22 cellular contexts compared by ENCODE assay signal in genomic region chr5:181236954-181237641, GRCh38. TPM values are rescaled to one million over a fixed set of nuclear protein-coding genes. Genes with fewer than 3 reads are reported as not detected.
DNase-seq lines count a peak whose midpoint lies in the region; ATAC-seq and TF ChIP-seq lines count a peak whose summit lies in the region.
"Had no signal": no experiment of that assay in that cellular context is flagged by ENCODE, and none has a peak within 500 bp of the region (broad histone marks: within the 10 kb centered on the region; RNA-seq: fewer than 3 reads in every experiment).

No MANE protein-coding gene starts in this region.

- H3K4me3 Mint-ChIP-seq in activated naive CD4-positive, alpha-beta T cell treated with anti-CD3 and anti-CD28 coated beads, Interleukin-2, amount 10 ng/mL, durations not matched to agents 7 days and 5 days = no peak overlapping the region
- H3K4me3 Mint-ChIP-seq in chondrocyte (ENCODE audit: unreplicated experiment) = no peak overlapping the region
- no peak overlapping the region for H3K4me3 Mint-ChIP-seq in stimulated activated naive B cell treated with anti-CD40 and anti-IgM and Interleukin-4, amounts not matched to agents 10 μg/mL and 1 μg/mL and 100 μg/mL, for 72 hours

- no peaks in the 10 kb centered on the region for H3K27me3 Mint-ChIP-seq in activated naive CD4-positive, alpha-beta T cell treated with anti-CD3 and anti-CD28 coated beads, Interleukin-2, amount 10 ng/mL, durations not matched to agents 7 days and 5 days
- H3K27me3 Mint-ChIP-seq in chondrocyte (ENCODE audit: low read depth) = no peaks in the 10 kb centered on the region
- no peaks in the 10 kb centered on the region for H3K27me3 Mint-ChIP-seq in stimulated activated naive B cell treated with anti-CD40 and anti-IgM and Interleukin-4, amounts not matched to agents 10 μg/mL and 1 μg/mL and 100 μg/mL, for 72 hours

- H3K27ac ChIP-seq in RWPE1 = peak overlapping the region; percentile 44
- H3K27ac ChIP-seq: breast epithelium, C4-2B, heart right ventricle, KMS-11 had no signal

- DNase-seq in activated naive CD4-positive, alpha-beta T cell treated with anti-CD3 and anti-CD28 coated beads, Interleukin-2, amount 10 ng/mL, durations not matched to agents 7 days and 5 days = no peak
- DNase-seq in activated naive CD4-positive, alpha-beta T cell treated with Interleukin-2 at 50 U/mL for 16 hours = no peak
- no peak for DNase-seq in RWPE1 (ENCODE audit: low spot score)
- no peak for DNase-seq in chondrocyte (ENCODE audit: low spot score)
- DNase-seq in stimulated activated naive B cell treated with anti-CD40 and anti-IgM and Interleukin-4, amounts not matched to agents 10 μg/mL and 1 μg/mL and 100 μg/mL, for 72 hours = no peak
- no peak for DNase-seq in NCI-H2029 treated with DMSO at 0.1 percent for 48 hours (lab: John Stamatoyannopoulos, UW)
- no peak for DNase-seq in D341Med (ENCODE audit: low spot score)
- DNase-seq in NCI-H510A (lab: John Stamatoyannopoulos, UW) = no peak
- DNase-seq: activated T-cell treated with anti-CD3 and anti-CD28 coated beads, Interleukin-2, amount 50 U/mL, for 4 hours; cortex of kidney; GDM1; heart right ventricle; NCI-H1048; NCI-H1930; NCI-H345; nucleus accumbens; SIG-M5; stimulated activated CD4-positive, alpha-beta T cell treated with anti-CD3 and anti-CD28 coated beads, Interleukin-4, amount 100 ng/mL, for 4 hours had no signal

- POLR2A ChIA-PET in RWPE1 (lab: Yijun Ruan, JAX; ENCODE audit: low non-redundant PET) = interaction anchor here (1.0 kb wide), 1 partner anchor 13 kb away, joined by 6 read pairs; the partner anchor contains the start of gene TRIM41

- no peaks in the 10 kb centered on the region for H3K9me3 Mint-ChIP-seq in activated naive CD4-positive, alpha-beta T cell treated with anti-CD3 and anti-CD28 coated beads, Interleukin-2, amount 10 ng/mL, durations not matched to agents 7 days and 5 days
- no peaks in the 10 kb centered on the region for H3K9me3 Mint-ChIP-seq in chondrocyte (ENCODE audit: low read depth)
- no peaks in the 10 kb centered on the region for H3K9me3 Mint-ChIP-seq in stimulated activated naive B cell treated with anti-CD40 and anti-IgM and Interleukin-4, amounts not matched to agents 10 μg/mL and 1 μg/mL and 100 μg/mL, for 72 hours
- H3K9me3 Mint-ChIP-seq: activated T-cell treated with anti-CD3 and anti-CD28 coated beads, Interleukin-2, amount 50 U/mL, for 4 hours had no signal

- ATAC-seq in stimulated activated naive B cell treated with anti-CD40 and anti-IgM and Interleukin-4, amounts not matched to agents 10 μg/mL and 1 μg/mL and 100 μg/mL, for 72 hours (replicated peaks) = no peak
- ATAC-seq: activated T-cell treated with anti-CD3 and anti-CD28 coated beads, Interleukin-2, amount 50 U/mL, for 4 hours; heart right ventricle; left lobe of liver had no signal

- TF ChIP-seq CTCF in RWPE1 (conservative IDR thresholded peaks at IDR 0.05; ENCODE audit: low read depth) (no peak), chondrocyte (IDR thresholded peaks at IDR 0.05) (no peak)

- peak overlapping the region; percentile 37 for H3K27ac Mint-ChIP-seq in activated naive CD4-positive, alpha-beta T cell treated with anti-CD3 and anti-CD28 coated beads, Interleukin-2, amount 10 ng/mL, durations not matched to agents 7 days and 5 days
- peak overlapping the region; percentile 38 for H3K27ac Mint-ChIP-seq in chondrocyte (ENCODE audit: unreplicated experiment)
- H3K27ac Mint-ChIP-seq in stimulated activated naive B cell treated with anti-CD40 and anti-IgM and Interleukin-4, amounts not matched to agents 10 μg/mL and 1 μg/mL and 100 μg/mL, for 72 hours = peak overlapping the region; percentile 31

- H3K36me3 Mint-ChIP-seq in activated naive CD4-positive, alpha-beta T cell treated with anti-CD3 and anti-CD28 coated beads, Interleukin-2, amount 10 ng/mL, durations not matched to agents 7 days and 5 days = peaks cover 81% of the 10 kb centered on the region
- peaks cover 44% of the 10 kb centered on the region for H3K36me3 Mint-ChIP-seq in chondrocyte (ENCODE audit: low read depth)
- peaks cover 51 to 78% of the 10 kb centered on the region in 2 donors for H3K36me3 Mint-ChIP-seq in stimulated activated naive B cell treated with anti-CD40 and anti-IgM and Interleukin-4, amounts not matched to agents 10 μg/mL and 1 μg/mL and 100 μg/mL, for 72 hours

- peaks cover 47% of the 10 kb centered on the region for H3K4me1 Mint-ChIP-seq in activated naive CD4-positive, alpha-beta T cell treated with anti-CD3 and anti-CD28 coated beads, Interleukin-2, amount 10 ng/mL, durations not matched to agents 7 days and 5 days
- peaks cover 33% of the 10 kb centered on the region for H3K4me1 Mint-ChIP-seq in chondrocyte (ENCODE audit: low read depth)
- H3K4me1 Mint-ChIP-seq in stimulated activated naive B cell treated with anti-CD40 and anti-IgM and Interleukin-4, amounts not matched to agents 10 μg/mL and 1 μg/mL and 100 μg/mL, for 72 hours = peaks cover 16 to 54% of the 10 kb centered on the region in 2 donors

- CTCF ChIA-PET in activated naive CD4-positive, alpha-beta T cell treated with anti-CD3 and anti-CD28 coated beads, Interleukin-2, amount 10 ng/mL, durations not matched to agents 7 days and 5 days (lab: Charles Lee) = no interaction called here
- CTCF ChIA-PET in RWPE1 (lab: Yijun Ruan, JAX) = interaction anchor here (0.7 kb wide), 1 partner anchor 52 kb away, joined by 6 read pairs; no protein-coding TSS in a partner anchor

RNA-seq across cellular contexts. Expression of gene RACK1, which starts 6.6 kb away (rescaled TPM):
- total RNA-seq in chondrocyte = 995 to 1,189 TPM (median 1,167 TPM) in 3 replicates

RNA-seq across cellular contexts. Expression of gene TRIM41, which starts 14.0 kb away (rescaled TPM):
- 17.9 to 24.3 TPM (median 19.3 TPM) in 3 replicates for total RNA-seq in chondrocyte

RNA-seq across cellular contexts. Expression of gene TRIM52, which starts 23.8 kb away (rescaled TPM):
- total RNA-seq in chondrocyte = 7.2 to 12.7 TPM (median 8.3 TPM) in 3 replicates

RNA-seq across cellular contexts. Expression of gene TRIM7, which starts 32.1 kb away (rescaled TPM):
- 4.2 to 8.1 TPM (median 5.7 TPM) in 3 replicates for total RNA-seq in chondrocyte
